In the genomic region with DNA sequence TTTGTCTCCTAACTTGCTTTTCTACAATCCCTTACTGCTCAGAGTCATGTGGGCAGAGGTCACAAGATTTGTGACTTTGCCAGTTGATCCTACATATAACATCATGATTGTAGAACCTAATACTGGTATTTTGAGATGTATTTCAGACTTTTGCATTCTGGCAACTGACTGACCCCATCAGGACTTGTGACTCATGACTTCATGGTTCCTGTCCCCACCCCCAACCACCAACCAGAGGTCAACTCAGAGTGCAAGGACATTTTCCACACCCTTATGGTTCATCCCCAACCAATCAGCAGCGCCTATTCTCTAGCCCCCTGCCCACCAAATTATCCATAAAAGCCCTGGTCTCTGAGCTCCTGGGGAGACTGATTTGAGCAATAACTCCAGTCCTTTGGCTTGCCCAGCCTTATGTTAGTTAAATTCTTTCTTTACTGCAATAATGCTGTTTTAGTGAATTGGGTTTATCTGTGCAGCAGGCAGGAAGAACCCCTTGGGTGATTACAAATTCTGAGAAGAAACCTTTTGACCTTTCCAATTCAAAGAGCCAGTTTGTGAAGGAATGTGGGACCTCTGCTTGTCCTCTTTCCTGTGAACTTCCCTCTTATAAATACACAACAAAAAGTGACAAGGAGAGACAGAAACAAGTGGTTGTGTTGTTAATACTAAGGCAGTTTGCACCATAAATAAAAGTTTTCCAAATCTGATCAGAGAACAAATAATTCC, we compare ENCODE assay signal across 17 cellular contexts.
A peak's percentile ranks its signal among the peaks of the same experiment; 100 is the strongest.
DNase-seq lines count a peak whose midpoint lies in the region; ATAC-seq and TF ChIP-seq lines count a peak whose summit lies in the region.
"Had no signal": no experiment of that assay in that cellular context is flagged by ENCODE, and none has a peak within 500 bp of the region (broad histone marks: within the 10 kb centered on the region; RNA-seq: fewer than 3 reads in every experiment).

No MANE protein-coding gene starts in this region.

- H3K36me3 ChIP-seq in ACC112 (ENCODE audit: insufficient read depth, low read length) (no peaks in the 10 kb centered on the region), brain microvascular endothelial cell (replicated peaks) (no peaks in the 10 kb centered on the region), right lobe of liver (no peaks in the 10 kb centered on the region)
- H3K36me3 ChIP-seq: BLaER1, SJSA1 had no signal

- no peaks in the 10 kb centered on the region for H3K36me3 Mint-ChIP-seq in osteocyte (ENCODE audit: unreplicated experiment)
- H3K36me3 Mint-ChIP-seq: CD8-positive, alpha-beta T cell had no signal

- in situ Hi-C loops in brain microvascular endothelial cell (cut with HindIII; ENCODE audit: low pct_ligation_motif_present, low sequenced_read_pairs) = no loop called here

- H3K4me3 Mint-ChIP-seq in osteocyte (ENCODE audit: unreplicated experiment) = no peak overlapping the region
- H3K4me3 Mint-ChIP-seq: CD8-positive, alpha-beta T cell had no signal

- peaks cover 7% of the 10 kb centered on the region for H3K4me1 Mint-ChIP-seq in osteocyte (ENCODE audit: unreplicated experiment)

- H3K27ac ChIP-seq in ACC112 (ENCODE audit: low read depth, low read length) (no peak overlapping the region), brain microvascular endothelial cell (no peak overlapping the region), right lobe of liver (no peak overlapping the region)
- H3K27ac ChIP-seq: BLaER1, SJSA1 had no signal

- no peak overlapping the region for H3K27ac Mint-ChIP-seq in osteocyte (ENCODE audit: unreplicated experiment)
- H3K27ac Mint-ChIP-seq: CD8-positive, alpha-beta T cell had no signal

- TF ChIP-seq POLR2A in right lobe of liver (IDR thresholded peaks at IDR 0.05) = no peak

- ATAC-seq in right lobe of liver = peak; percentile 21 to 76 (median 48)
- no peak for ATAC-seq in HG03469 (IDR thresholded peaks at IDR 0.05; ENCODE audit: unreplicated experiment)
- ATAC-seq: CD8-positive, alpha-beta T cell had no signal

- intact Hi-C loops in right lobe of liver (cut with DNase I) = no loop called here

- H3K79me2 ChIP-seq in ACC112 (ENCODE audit: control insufficient read depth, insufficient read depth, low read length, unreplicated experiment) = no peaks in the 10 kb centered on the region

- DNase-seq in LHCN-M2 (ENCODE audit: low read depth) = peak; percentile 32
- DNase-seq in brain microvascular endothelial cell = peak; percentile 14
- no peak for DNase-seq in right lobe of liver
- DNase-seq in GF-D8 (lab: John Stamatoyannopoulos, UW) = no peak
- no peak for DNase-seq in DMS53 treated with DMSO at 0.1 percent for 48 hours (lab: John Stamatoyannopoulos, UW; ENCODE audit: unreplicated experiment)
- no peak for DNase-seq in osteocyte (ENCODE audit: extremely low spot score, unreplicated experiment)
- DNase-seq: CD8-positive, alpha-beta T cell; DMS53; KBM-7; MV-4-11; NCI-H1694 treated with DMSO at 0.1 percent for 48 hours; NCI-H345; NCI-H524 treated with DMSO at 0.1 percent for 48 hours had no signal

- TF ChIP-seq CTCF in brain microvascular endothelial cell (IDR thresholded peaks at IDR 0.05; ENCODE audit: low read depth, low read length, missing control alignments) (no peak), right lobe of liver (IDR thresholded peaks at IDR 0.05) (no peak), osteocyte (IDR thresholded peaks at IDR 0.05) (no peak)

- no peaks in the 10 kb centered on the region for H3K9me3 Mint-ChIP-seq in osteocyte (ENCODE audit: unreplicated experiment)
- H3K9me3 Mint-ChIP-seq: CD8-positive, alpha-beta T cell had no signal

- H3K4me3 ChIP-seq in ACC112 (ENCODE audit: low read depth, low read length) = no peak overlapping the region
- no peak overlapping the region for H3K4me3 ChIP-seq in brain microvascular endothelial cell (ENCODE audit: low read depth, low read length)
- H3K4me3 ChIP-seq in right lobe of liver = no peak overlapping the region
- H3K4me3 ChIP-seq: BLaER1, SJSA1 had no signal

- 50% methylated on average over 1 of the region's 1 CpG for WGBS in right lobe of liver (ENCODE audit: insufficient coverage, low coverage, low lambda C conversion rate, missing lambda C conversion rate)

- H3K9me3 ChIP-seq in right lobe of liver = no peaks in the 10 kb centered on the region
- H3K9me3 ChIP-seq: SJSA1 had no signal

- H2AFZ ChIP-seq in ACC112 (ENCODE audit: low read length, unreplicated experiment) = peak overlapping the region; percentile 31

- no peaks in the 10 kb centered on the region for H3K27me3 Mint-ChIP-seq in osteocyte (ENCODE audit: unreplicated experiment)

- no peaks in the 10 kb centered on the region for H3K4me1 ChIP-seq in ACC112 (ENCODE audit: control insufficient read depth, insufficient read depth, low read length, unreplicated experiment)
- H3K4me1 ChIP-seq in right lobe of liver = no peaks in the 10 kb centered on the region
- H3K4me1 ChIP-seq: BLaER1, SJSA1 had no signal

- H3K27me3 ChIP-seq in ACC112 (ENCODE audit: insufficient read depth, low read length) (no peaks in the 10 kb centered on the region), brain microvascular endothelial cell (replicated peaks) (no peaks in the 10 kb centered on the region), right lobe of liver (no peaks in the 10 kb centered on the region)
- H3K27me3 ChIP-seq: BLaER1, SJSA1 had no signal

Comparison
In these comparisons a context has a peak if more than half of its experiments do, and no peak if none do; other contexts are left out.
1. DNase-seq: peak in LHCN-M2 (single experiment) and brain microvascular endothelial cell (single experiment); none in right lobe of liver (0 of 3), GF-D8 (single experiment), DMS53 treated with DMSO at 0.1 percent for 48 hours (single experiment) and osteocyte (single experiment).